In genomic region chr14:51554339-51554920, GRCh38 we compare ENCODE assay signal across 12 cellular contexts.
DNase-seq lines count a peak whose midpoint lies in the region; ATAC-seq and TF ChIP-seq lines count a peak whose summit lies in the region.
"Had no signal": no experiment of that assay in that cellular context is flagged by ENCODE, and none has a peak within 500 bp of the region (broad histone marks: within the 10 kb centered on the region; RNA-seq: fewer than 3 reads in every experiment).

No MANE protein-coding gene starts in this region.

- no peak for TF ChIP-seq CTCF in fibroblast of mammary gland (conservative IDR thresholded peaks at IDR 0.05; ENCODE audit: control insufficient read depth, insufficient read depth, low read depth, low read length)
- TF ChIP-seq CTCF in lower lobe of right lung (IDR thresholded peaks at IDR 0.05) = no peak

- H3K36me3 ChIP-seq in skeletal muscle satellite cell (ENCODE audit: insufficient read depth, low read length) (no peaks in the 10 kb centered on the region), lower lobe of right lung (no peaks in the 10 kb centered on the region)
- H3K36me3 ChIP-seq: sigmoid colon had no signal

- H3K27ac ChIP-seq in lower lobe of right lung = no peak overlapping the region
- H3K27ac ChIP-seq: sigmoid colon, testis had no signal

- intact Hi-C loops in lower lobe of right lung (cut with DNase I) = no loop called here

- ATAC-seq in SK-N-SH treated with all-trans-retinoic acid at 6 μM for 48 hours = peak; percentile 67
- no peak for ATAC-seq in GM18909 (IDR thresholded peaks at IDR 0.05; ENCODE audit: poor library complexity, unreplicated experiment)
- no peak for ATAC-seq in lower lobe of right lung

- H3K4me1 ChIP-seq in skeletal muscle satellite cell (ENCODE audit: control insufficient read depth, insufficient read depth, low read length) (peaks cover 50% of the 10 kb centered on the region), lower lobe of right lung (no peaks in the 10 kb centered on the region)
- H3K4me1 ChIP-seq: sigmoid colon, testis had no signal

- H3K9ac ChIP-seq in skeletal muscle satellite cell (ENCODE audit: low read depth, low read length) = peak overlapping the region; percentile 84

- DNase-seq in H4 (ENCODE audit: low spot score) (peak; percentile 70), fibroblast of mammary gland (ENCODE audit: low read depth) (peak; percentile 84), activated gamma-delta T cell treated with Interleukin-2 at 50 U/mL for 16 hours (no peak), lower lobe of right lung (no peak), NCI-H146 (lab: John Stamatoyannopoulos, UW) (no peak)
- DNase-seq: DMS79 treated with DMSO at 0.1 percent for 48 hours, endodermal cell, sigmoid colon, testis had no signal

- H3K4me3 ChIP-seq in fibroblast of mammary gland (ENCODE audit: control insufficient read depth, low read depth, low read length) (no peak overlapping the region), skeletal muscle satellite cell (ENCODE audit: low read length) (peak overlapping the region; percentile 53), lower lobe of right lung (no peak overlapping the region)
- H3K4me3 ChIP-seq: sigmoid colon, testis had no signal

- H3K9me3 ChIP-seq in skeletal muscle satellite cell (replicated peaks; ENCODE audit: low read length) = no peaks in the 10 kb centered on the region
- no peaks in the 10 kb centered on the region for H3K9me3 ChIP-seq in lower lobe of right lung
- H3K9me3 ChIP-seq: sigmoid colon, testis had no signal

- H3K27me3 ChIP-seq in skeletal muscle satellite cell (ENCODE audit: control insufficient read depth, insufficient read depth, low read length) = no peaks in the 10 kb centered on the region
- H3K27me3 ChIP-seq in lower lobe of right lung (ENCODE audit: low read depth) = no peaks in the 10 kb centered on the region
- H3K27me3 ChIP-seq: sigmoid colon, testis had no signal

- peak overlapping the region; percentile 73 for H3K4me2 ChIP-seq in skeletal muscle satellite cell (ENCODE audit: low read length)

TF ChIP-seq in SK-N-SH treated with all-trans-retinoic acid at 6 μM for 48 hours, 23 proteins besides CTCF, POLR2A, EP300 and RAD21:
- TF ChIP-seq SNAI2 (CRISPR knock-in tag; IDR thresholded peaks at IDR 0.05) (0 out of 2 replicates have a peak, but pooled peaks have one; percentile 56), ZNF565 (CRISPR knock-in tag; conservative IDR thresholded peaks at IDR 0.05; ENCODE audit: low read depth) (no peak)

Comparison
In these comparisons a context has a peak if more than half of its experiments do, and no peak if none do; other contexts are left out.
1. DNase-seq: peak in H4 (single experiment) and fibroblast of mammary gland (single experiment); none in activated gamma-delta T cell treated with Interleukin-2 at 50 U/mL for 16 hours (single experiment), lower lobe of right lung (single experiment) and NCI-H146 (single experiment).